ENCODE assay signal across 25 cellular contexts in genomic region chr1:209383422-209383821, GRCh38.
DNase-seq lines count a peak whose midpoint lies in the region; ATAC-seq and TF ChIP-seq lines count a peak whose summit lies in the region.
"Had no signal": no experiment of that assay in that cellular context is flagged by ENCODE, and none has a peak within 500 bp of the region (broad histone marks: within the 10 kb centered on the region; RNA-seq: fewer than 3 reads in every experiment).

No MANE protein-coding gene starts in this region.

- TSS peak; percentile 19 for BruUV-seq in MCF 10A (replicated peaks; lab: Mats Ljungman, UMichigan)

- peak overlapping the region; percentile 15 for H3K4me3 Mint-ChIP-seq in MCF 10A (ENCODE audit: unreplicated experiment)
- H3K4me3 Mint-ChIP-seq: activated CD8-positive, alpha-beta T cell treated with anti-CD3 and anti-CD28 coated beads, Interleukin-2, amount 10 ng/mL, durations not matched to agents 7 days and 5 days; activated naive CD4-positive, alpha-beta T cell treated with anti-CD3 and anti-CD28 coated beads, Interleukin-2, amount 10 ng/mL, durations not matched to agents 7 days and 5 days; activated T-cell treated with anti-CD3 and anti-CD28 coated beads, Interleukin-2, amount 50 U/mL, for 4 hours; nephron progenitor cell had no signal

- TF ChIP-seq CTCF in cardiac muscle cell (IDR thresholded peaks at IDR 0.05; ENCODE audit: low read depth, low read length) (no peak), MCF 10A (IDR thresholded peaks at IDR 0.05; ENCODE audit: unreplicated experiment) (no peak)

- no peak overlapping the region for H3K4me3 ChIP-seq in cardiac muscle cell
- H3K4me3 ChIP-seq: K562, SJSA1, spleen, uterus had no signal

- no peaks in the 10 kb centered on the region for H3K36me3 ChIP-seq in cardiac muscle cell
- H3K36me3 ChIP-seq: SJSA1, spleen, uterus had no signal

- H3K9me3 Mint-ChIP-seq in MCF 10A (ENCODE audit: unreplicated experiment) = no peaks in the 10 kb centered on the region
- H3K9me3 Mint-ChIP-seq: activated naive CD4-positive, alpha-beta T cell treated with anti-CD3 and anti-CD28 coated beads, Interleukin-2, amount 10 ng/mL, durations not matched to agents 7 days and 5 days; activated T-cell treated with anti-CD3 and anti-CD28 coated beads, Interleukin-2, amount 50 U/mL, for 4 hours; nephron progenitor cell had no signal

- peak overlapping the region; percentile 81 for H3K27ac Mint-ChIP-seq in MCF 10A (ENCODE audit: low read depth, unreplicated experiment)
- H3K27ac Mint-ChIP-seq: activated CD8-positive, alpha-beta T cell treated with anti-CD3 and anti-CD28 coated beads, Interleukin-2, amount 10 ng/mL, durations not matched to agents 7 days and 5 days; activated naive CD4-positive, alpha-beta T cell treated with anti-CD3 and anti-CD28 coated beads, Interleukin-2, amount 10 ng/mL, durations not matched to agents 7 days and 5 days; nephron progenitor cell had no signal

- no peaks in the 10 kb centered on the region for H3K27me3 ChIP-seq in cardiac muscle cell
- H3K27me3 ChIP-seq: SJSA1, spleen, uterus had no signal

- H3K9me3 ChIP-seq in cardiac muscle cell (ENCODE audit: low read depth) = no peaks in the 10 kb centered on the region
- H3K9me3 ChIP-seq: spleen, uterus had no signal

- CTCF ChIA-PET in MCF 10A (lab: Yijun Ruan, JAX) = interaction anchor here (0.6 to 41.1 kb wide), 15 partner anchors 9 to 1348 kb away, joined by 3 to 1242 read pairs (median 11); partner anchors contain the start of gene PLXNA2

- no peaks in the 10 kb centered on the region for H3K36me3 Mint-ChIP-seq in MCF 10A (ENCODE audit: insufficient read depth, unreplicated experiment)
- H3K36me3 Mint-ChIP-seq: activated naive CD4-positive, alpha-beta T cell treated with anti-CD3 and anti-CD28 coated beads, Interleukin-2, amount 10 ng/mL, durations not matched to agents 7 days and 5 days had no signal

- H3K4me1 Mint-ChIP-seq in MCF 10A (ENCODE audit: insufficient read depth, unreplicated experiment) = peaks cover 59% of the 10 kb centered on the region
- H3K4me1 Mint-ChIP-seq: activated naive CD4-positive, alpha-beta T cell treated with anti-CD3 and anti-CD28 coated beads, Interleukin-2, amount 10 ng/mL, durations not matched to agents 7 days and 5 days had no signal

- POLR2A ChIA-PET in MCF 10A (lab: Yijun Ruan, JAX) = interaction anchor here (0.6 to 41.8 kb wide), 12 partner anchors 13 to 1182 kb away, joined by 3 to 6956 read pairs (median 9); partner anchors contain the start of gene LAMB3

- DNase-seq in cardiac muscle cell (ENCODE audit: low read depth in 1 of 2, low spot score in 1 of 2) (no peak), cardiac septum (ENCODE audit: low spot score) (no peak), MCF 10A (ENCODE audit: unreplicated experiment) (peak; percentile 82), kidney tubule cell (ENCODE audit: low spot score) (peak; percentile 37)
- DNase-seq: activated CD8-positive, alpha-beta T cell treated with anti-CD3 and anti-CD28 coated beads, Interleukin-2, amount 10 ng/mL, durations not matched to agents 7 days and 5 days; activated naive CD4-positive, alpha-beta T cell treated with anti-CD3 and anti-CD28 coated beads, Interleukin-2, amount 10 ng/mL, durations not matched to agents 7 days and 5 days; activated T-cell treated with anti-CD3 and anti-CD28 coated beads, Interleukin-2, amount 50 U/mL, for 4 hours; anterior cingulate cortex; foreskin melanocyte; kidney glomerular epithelial cell; midbrain; MV-4-11; NCI-H2029 treated with DMSO at 0.1 percent for 48 hours; NCI-H526; nephron progenitor cell; spleen; stimulated activated CD4-positive, alpha-beta T cell treated with anti-CD3 and anti-CD28 coated beads, Interleukin-4, amount 100 ng/mL, for 4 hours; uterus had no signal

- ATAC-seq in GM19328 (IDR thresholded peaks at IDR 0.05; ENCODE audit: unreplicated experiment) (no peak), GM21825 (IDR thresholded peaks at IDR 0.05; ENCODE audit: unreplicated experiment) (no peak), GM19324 (IDR thresholded peaks at IDR 0.05; ENCODE audit: low FRiP score, unreplicated experiment) (no peak), GM19452 (IDR thresholded peaks at IDR 0.05; ENCODE audit: unreplicated experiment) (no peak)
- ATAC-seq: activated CD8-positive, alpha-beta T cell treated with anti-CD3 and anti-CD28 coated beads, Interleukin-2, amount 10 ng/mL, durations not matched to agents 7 days and 5 days; activated T-cell treated with anti-CD3 and anti-CD28 coated beads, Interleukin-2, amount 50 U/mL, for 4 hours; K562 had no signal

- H3K27me3 Mint-ChIP-seq in MCF 10A (ENCODE audit: insufficient read depth, unreplicated experiment) = no peaks in the 10 kb centered on the region

- H3K27ac ChIP-seq in cardiac muscle cell = peak overlapping the region; percentile 61
- H3K27ac ChIP-seq: C4-2B, SJSA1, spleen, uterus had no signal

- peaks cover 22% of the 10 kb centered on the region for H3K4me1 ChIP-seq in cardiac muscle cell (ENCODE audit: low read depth)
- H3K4me1 ChIP-seq: spleen, uterus had no signal

- intact Hi-C loops in cardiac septum (cut with DNase I) = no loop called here
- intact Hi-C loops in MCF 10A (cut with micrococcal nuclease) = no loop called here

Comparison
In these comparisons a context has a peak if more than half of its experiments do, and no peak if none do; other contexts are left out.
1. DNase-seq: peak in MCF 10A (single experiment) and kidney tubule cell (single experiment); none in cardiac muscle cell (0 of 2) and cardiac septum (single experiment).